12 cellular contexts compared by ENCODE assay signal in the genomic region with DNA sequence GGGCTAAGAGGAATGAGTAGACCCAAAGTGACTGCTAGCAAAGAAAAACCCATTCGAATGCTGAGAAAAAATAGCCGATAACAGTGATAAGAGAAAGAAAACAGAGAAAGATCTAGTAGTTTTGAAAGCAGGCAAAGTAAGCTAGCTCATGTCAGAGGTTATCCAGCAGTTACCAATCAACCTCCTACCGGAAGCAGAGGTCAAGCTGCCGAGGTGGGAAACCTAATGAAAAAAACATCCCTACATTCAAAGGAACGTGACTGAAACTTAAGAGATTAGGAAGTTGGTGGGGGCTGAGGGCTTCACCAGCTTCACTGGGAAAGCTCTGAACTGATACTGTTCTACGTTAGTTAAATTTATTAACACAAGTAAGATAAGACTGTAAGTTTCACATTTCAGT. TPM values are rescaled to one million over a fixed set of nuclear protein-coding genes. Genes with fewer than 3 reads are reported as not detected.
A peak's percentile ranks its signal among the peaks of the same experiment; 100 is the strongest.
DNase-seq lines count a peak whose midpoint lies in the region; ATAC-seq, FAIRE-seq and TF ChIP-seq lines count a peak whose summit lies in the region.
"Had no signal": no experiment of that assay in that cellular context is flagged by ENCODE, and none has a peak within 500 bp of the region (broad histone marks: within the 10 kb centered on the region; RNA-seq: fewer than 3 reads in every experiment).

No MANE protein-coding gene starts in this region.

- TF ChIP-seq CTCF in OCI-LY1 (IDR thresholded peaks at IDR 0.05; ENCODE audit: low read length) (no peak), endothelial cell (IDR thresholded peaks at IDR 0.05; ENCODE audit: unreplicated experiment) (no peak), nephron progenitor cell (IDR thresholded peaks at IDR 0.05) (no peak)

- no peak for ATAC-seq in effector memory CD8-positive, alpha-beta T cell (replicated peaks)
- ATAC-seq: foreskin keratinocyte had no signal

- H3K9ac ChIP-seq in OCI-LY1 (ENCODE audit: low read length) (no peak overlapping the region), neuronal stem cell (ENCODE audit: low read depth, low read length, poor library complexity) (no peak overlapping the region)

- no peak overlapping the region for H4K8ac ChIP-seq in neuronal stem cell (ENCODE audit: low read depth, low read length)

- H3K27me3 Mint-ChIP-seq in endothelial cell (ENCODE audit: unreplicated experiment) (peaks cover 1% of the 10 kb centered on the region), nephron progenitor cell (ENCODE audit: low read depth, poor library complexity) (no peaks in the 10 kb centered on the region)
- H3K27me3 Mint-ChIP-seq in effector memory CD8-positive, alpha-beta T cell, result no peaks in the 10 kb centered on the region

- H3K4me1 Mint-ChIP-seq in endothelial cell (ENCODE audit: unreplicated experiment), result peaks cover 53% of the 10 kb centered on the region
- H3K4me1 Mint-ChIP-seq in nephron progenitor cell, result peaks cover 34% of the 10 kb centered on the region
- H3K4me1 Mint-ChIP-seq in effector memory CD8-positive, alpha-beta T cell (ENCODE audit: low read depth in 2 of 2), result peaks cover 18 to 31% of the 10 kb centered on the region in 2 donors

- no peak overlapping the region for H3K4me3 ChIP-seq in OCI-LY1 (ENCODE audit: low read depth, low read length, poor library complexity, severe bottlenecking)
- no peak overlapping the region for H3K4me3 ChIP-seq in neuronal stem cell (ENCODE audit: low read length in 2 of 2)
- H3K4me3 ChIP-seq: ascending aorta had no signal

- H3K36me3 ChIP-seq in OCI-LY1 (ENCODE audit: insufficient read depth, low read length) (no peaks in the 10 kb centered on the region), neuronal stem cell (replicated peaks in 1 of 2; ENCODE audit: control insufficient read depth in 2 of 2, insufficient read depth in 2 of 2, low read length in 2 of 2) (peaks cover 0 to 15% of the 10 kb centered on the region in 2 donors)
- H3K36me3 ChIP-seq: ascending aorta had no signal

- H2BK12ac ChIP-seq in neuronal stem cell (ENCODE audit: low read length), result no peak overlapping the region

- H2AFZ ChIP-seq in OCI-LY1 (ENCODE audit: low read length) (no peak overlapping the region), neuronal stem cell (ENCODE audit: low read length) (no peak overlapping the region)

- H3K27me3 ChIP-seq in OCI-LY1 (ENCODE audit: insufficient read depth, low read length) (no peaks in the 10 kb centered on the region), neuronal stem cell (ENCODE audit: control insufficient read depth in 3 of 3, insufficient read depth in 3 of 3, low read depth in 1 of 3, low read length in 3 of 3) (no peaks in the 10 kb centered on the region)
- H3K27me3 ChIP-seq: ascending aorta, foreskin keratinocyte had no signal

- H2BK15ac ChIP-seq in neuronal stem cell (ENCODE audit: low read length), result no peak overlapping the region

- no peak overlapping the region for H2AK5ac ChIP-seq in neuronal stem cell (ENCODE audit: low read depth, low read length)

- H3K18ac ChIP-seq in neuronal stem cell (ENCODE audit: low read length), result no peak overlapping the region

- no peak for DNase-seq in GM12891 (ENCODE audit: insufficient read length, low spot score)
- no peak for DNase-seq in endothelial cell (ENCODE audit: low spot score)
- no peak for DNase-seq in nephron progenitor cell
- no peak for DNase-seq in neuronal stem cell (ENCODE audit: low spot score)
- no peak for DNase-seq in RPMI8226
- DNase-seq in effector memory CD8-positive, alpha-beta T cell, result no peak
- DNase-seq: foreskin keratinocyte, NCI-H1092, T-helper 9 cell had no signal

- WGBS in neuronal stem cell (ENCODE audit: extremely low coverage in 2 of 2, insufficient read length in 2 of 2, insufficient replicate concordance in 1 of 2), 2 donors, result no CpG with 5 or more reads among the region's 6 CpGs

- H3K4me3 Mint-ChIP-seq in endothelial cell (ENCODE audit: unreplicated experiment) (no peak overlapping the region), nephron progenitor cell (peak overlapping the region; percentile 9)
- H3K4me3 Mint-ChIP-seq in effector memory CD8-positive, alpha-beta T cell, result peak overlapping the region in 1 of 2 donors; percentile 40

- peaks cover 54% of the 10 kb centered on the region for H3K4me1 ChIP-seq in OCI-LY1 (ENCODE audit: insufficient read depth, low read length, severe bottlenecking)
- peaks cover 4% of the 10 kb centered on the region in 2 donors for H3K4me1 ChIP-seq in neuronal stem cell (ENCODE audit: control insufficient read depth in 2 of 2, insufficient read depth in 1 of 2, low read depth in 1 of 2, low read length in 2 of 2)
- H3K4me1 ChIP-seq: foreskin keratinocyte had no signal

- peaks cover 2% of the 10 kb centered on the region for H3K79me1 ChIP-seq in neuronal stem cell (ENCODE audit: low read depth, low read length)

- FAIRE-seq in GM12891 (lab: Jason Lieb, UNC), result peak; percentile 35
- FAIRE-seq: islet of Langerhans had no signal

- H3K4me2 ChIP-seq in OCI-LY1 (ENCODE audit: low read length) (peak overlapping the region; percentile 18; the same call in 1 of the 2 replicates), neuronal stem cell (ENCODE audit: insufficient read depth, low read length, poor library complexity, severe bottlenecking) (no peak overlapping the region)

- no peak overlapping the region for H3K14ac ChIP-seq in neuronal stem cell (ENCODE audit: low read length)

- H3K79me2 ChIP-seq in OCI-LY1 (ENCODE audit: insufficient read depth, low read length), result peaks cover 93% of the 10 kb centered on the region

- H4K91ac ChIP-seq in neuronal stem cell (ENCODE audit: low read depth, low read length, poor library complexity), result no peak overlapping the region

- H3K36me3 Mint-ChIP-seq in endothelial cell (ENCODE audit: low read depth, unreplicated experiment) (peaks cover 5% of the 10 kb centered on the region), nephron progenitor cell (ENCODE audit: low read depth) (peaks cover 31% of the 10 kb centered on the region)
- H3K36me3 Mint-ChIP-seq in effector memory CD8-positive, alpha-beta T cell (ENCODE audit: insufficient read depth), result peaks cover 3% of the 10 kb centered on the region

- H3K23ac ChIP-seq in neuronal stem cell (ENCODE audit: low read depth, low read length, poor library complexity), result no peak overlapping the region

- H2BK120ac ChIP-seq in neuronal stem cell (ENCODE audit: low read depth, low read length), result no peak overlapping the region

- H4K20me1 ChIP-seq in OCI-LY1 (ENCODE audit: insufficient read depth, low read length), result no peaks in the 10 kb centered on the region

- H3F3A ChIP-seq in OCI-LY1 (ENCODE audit: insufficient read depth, low read length), result no peaks in the 10 kb centered on the region

- no peak overlapping the region for H2BK5ac ChIP-seq in neuronal stem cell (ENCODE audit: low read length)

- H3K9me3 Mint-ChIP-seq in endothelial cell (ENCODE audit: unreplicated experiment) (no peaks in the 10 kb centered on the region), nephron progenitor cell (peaks cover 12% of the 10 kb centered on the region)
- H3K9me3 Mint-ChIP-seq in effector memory CD8-positive, alpha-beta T cell, result no peaks in the 10 kb centered on the region

- H3K9me2 ChIP-seq in OCI-LY1 (ENCODE audit: low read depth, low read length), result no peaks in the 10 kb centered on the region

- H3K4ac ChIP-seq in neuronal stem cell (ENCODE audit: low read length), result no peak overlapping the region

- H3K9me3 ChIP-seq in OCI-LY1 (ENCODE audit: low read length), result no peaks in the 10 kb centered on the region
- H3K9me3 ChIP-seq in neuronal stem cell (replicated peaks in 1 of 2; ENCODE audit: control insufficient read depth in 2 of 2, insufficient read depth in 1 of 2, low read depth in 1 of 2, low read length in 2 of 2), result no peaks in the 10 kb centered on the region
- H3K9me3 ChIP-seq: ascending aorta had no signal

- H3K27ac ChIP-seq in OCI-LY1 (ENCODE audit: low read depth, low read length, poor library complexity, severe bottlenecking) (no peak overlapping the region), neuronal stem cell (replicated peaks; ENCODE audit: low read length) (no peak overlapping the region)
- H3K27ac ChIP-seq: ascending aorta, foreskin keratinocyte had no signal

- H3K27ac Mint-ChIP-seq in endothelial cell (ENCODE audit: unreplicated experiment) (peak overlapping the region; percentile 34), nephron progenitor cell (peak overlapping the region; percentile 61)
- peak overlapping the region in 1 of 2 donors; percentile 36 for H3K27ac Mint-ChIP-seq in effector memory CD8-positive, alpha-beta T cell

- TF ChIP-seq POLR2A in GM12891 (IDR thresholded peaks at IDR 0.05; ENCODE audit: low read depth, low read length), result no peak

TF ChIP-seq in GM12891, 5 proteins besides CTCF, POLR2A, EP300 and RAD21:
- TF ChIP-seq TAF1 (IDR thresholded peaks at IDR 0.05; ENCODE audit: low read depth, low read length), result no peak
- TF ChIP-seq POLR2AphosphoS5 (IDR thresholded peaks at IDR 0.05; ENCODE audit: low read depth, low read length), result no peak
- no peak for TF ChIP-seq POU2F2 (IDR thresholded peaks at IDR 0.05; ENCODE audit: low read depth, low read length)
- no peak for TF ChIP-seq SPI1 (IDR thresholded peaks at IDR 0.05; ENCODE audit: low read depth, low read length)
- TF ChIP-seq PAX5 (IDR thresholded peaks at IDR 0.05; ENCODE audit: insufficient read depth, low read length, severe bottlenecking), result no peak
TF ChIP-seq in GM12891: peak in this region for 0.

RNA-seq across cellular contexts. Expression of gene SSBP2, which starts 32.6 kb away (rescaled TPM):
- 48.3 TPM for polyA plus RNA-seq in GM12891 (2012; ENCODE audit: low read depth, missing spikeins)
- 149 TPM for total RNA-seq in endothelial cell (ENCODE audit: unreplicated experiment)
- 130 TPM for polyA plus RNA-seq in neuronal stem cell (2013, experiment 1 of 2)
- 125 TPM for polyA plus RNA-seq in neuronal stem cell (2013, experiment 2 of 2)
